Comparison of ENCODE assay signal across 20 cellular contexts in genomic region chr3:142910280-142910679, GRCh38. TPM values are rescaled to one million over a fixed set of nuclear protein-coding genes. Genes with fewer than 3 reads are reported as not detected.
DNase-seq lines count a peak whose midpoint lies in the region; ATAC-seq and TF ChIP-seq lines count a peak whose summit lies in the region.
"Had no signal": no experiment of that assay in that cellular context is flagged by ENCODE, and none has a peak within 500 bp of the region (broad histone marks: within the 10 kb centered on the region; RNA-seq: fewer than 3 reads in every experiment).

No MANE protein-coding gene starts in this region.

- no peaks in the 10 kb centered on the region for H3K27me3 ChIP-seq in ascending aorta
- H3K27me3 ChIP-seq in right cardiac atrium (ENCODE audit: control insufficient read depth, insufficient read depth), result no peaks in the 10 kb centered on the region
- no peaks in the 10 kb centered on the region for H3K27me3 ChIP-seq in osteoblast (ENCODE audit: insufficient read depth, low read length)

- POLR2A ChIA-PET in activated CD8-positive, alpha-beta T cell treated with anti-CD3 and anti-CD28 coated beads for 36 hours (lab: Charles Lee), result interaction anchor here (0.9 kb wide), 1 partner anchor 23 kb away, joined by 3 read pairs; no protein-coding TSS in a partner anchor

- 45% methylated on average over 2 of the region's 2 CpGs for WGBS in right cardiac atrium

- TF ChIP-seq CTCF in ascending aorta (IDR thresholded peaks at IDR 0.05), result no peak
- no peak for TF ChIP-seq CTCF in osteoblast (IDR thresholded peaks at IDR 0.05; ENCODE audit: extremely low read depth, low read depth, low read length)
- TF ChIP-seq CTCF in activated CD8-positive, alpha-beta T cell treated with anti-CD3 and anti-CD28 coated beads for 36 hours (IDR thresholded peaks at IDR 0.05), result no peak

- no peak overlapping the region for H3K4me3 Mint-ChIP-seq in activated CD8-positive, alpha-beta T cell treated with anti-CD3 and anti-CD28 coated beads for 36 hours
- H3K4me3 Mint-ChIP-seq: CD14-positive monocyte had no signal

- H3K36me3 Mint-ChIP-seq in activated CD8-positive, alpha-beta T cell treated with anti-CD3 and anti-CD28 coated beads for 36 hours (ENCODE audit: low read depth), result no peaks in the 10 kb centered on the region
- H3K36me3 Mint-ChIP-seq: CD14-positive monocyte had no signal

- peak overlapping the region; percentile 25 for H2AFZ ChIP-seq in osteoblast (ENCODE audit: low read length)

- intact Hi-C loops in Right ventricle myocardium inferior (cut with DNase I) (loop anchor here (5.0 kb wide), 2 partner anchors 47 to 83 kb away; no protein-coding TSS in a partner anchor), cardiac septum (cut with DNase I) (no loop called here), ascending aorta (cut with DNase I) (loop anchor here (2.0 kb wide), 2 partner anchors 13 to 21 kb away; partner anchors contain the start of gene PCOLCE2), right cardiac atrium (cut with DNase I) (no loop called here)
- intact Hi-C loops in activated CD8-positive, alpha-beta T cell treated with anti-CD3 and anti-CD28 coated beads for 36 hours (cut with micrococcal nuclease), result no loop called here

- CTCF ChIA-PET in activated CD8-positive, alpha-beta T cell treated with anti-CD3 and anti-CD28 coated beads for 36 hours (lab: Charles Lee), result no interaction called here

- peak; percentile 11 for ATAC-seq in Right ventricle myocardium inferior
- peak; percentile 14 to 26 for ATAC-seq in right cardiac atrium
- ATAC-seq in activated CD8-positive, alpha-beta T cell treated with anti-CD3 and anti-CD28 coated beads for 36 hours, result no peak
- no peak for ATAC-seq in HG03439 (IDR thresholded peaks at IDR 0.05; ENCODE audit: unreplicated experiment)
- no peak for ATAC-seq in GM21576 (IDR thresholded peaks at IDR 0.05; ENCODE audit: unreplicated experiment)

- H3K36me3 ChIP-seq in ascending aorta, result no peaks in the 10 kb centered on the region
- no peaks in the 10 kb centered on the region for H3K36me3 ChIP-seq in osteoblast (ENCODE audit: insufficient read depth, low read length)

- H3K9me3 ChIP-seq in ascending aorta (no peaks in the 10 kb centered on the region), right cardiac atrium (ENCODE audit: control insufficient read depth, low read length) (no peaks in the 10 kb centered on the region), osteoblast (ENCODE audit: low read depth, low read length) (no peaks in the 10 kb centered on the region)

- H3K4me3 ChIP-seq in ascending aorta, result no peak overlapping the region
- H3K4me3 ChIP-seq in right cardiac atrium (ENCODE audit: low read length), result no peak overlapping the region
- no peak overlapping the region for H3K4me3 ChIP-seq in osteoblast (ENCODE audit: insufficient read depth, low read length)

- H3K27me3 Mint-ChIP-seq in activated CD8-positive, alpha-beta T cell treated with anti-CD3 and anti-CD28 coated beads for 36 hours, result peaks cover 23% of the 10 kb centered on the region

- H3K4me1 ChIP-seq in ascending aorta (peaks cover 0 to 14% of the 10 kb centered on the region in 2 donors), right cardiac atrium (ENCODE audit: control insufficient read depth, insufficient read depth, low read length) (peaks cover 9% of the 10 kb centered on the region), osteoblast (ENCODE audit: insufficient read depth, low read length) (no peaks in the 10 kb centered on the region)

- H3K27ac Mint-ChIP-seq in activated CD8-positive, alpha-beta T cell treated with anti-CD3 and anti-CD28 coated beads for 36 hours, result no peak overlapping the region
- H3K27ac Mint-ChIP-seq: CD14-positive monocyte had no signal

- DNase-seq in Right ventricle myocardium inferior (ENCODE audit: missing footprints), result no peak
- DNase-seq in cardiac septum (ENCODE audit: low spot score), result no peak
- DNase-seq in ascending aorta (ENCODE audit: low spot score in 2 of 2), result no peak
- no peak for DNase-seq in right cardiac atrium
- peak; percentile 56 for DNase-seq in osteoblast (ENCODE audit: insufficient read length, low spot score, missing footprints)
- DNase-seq in activated CD8-positive, alpha-beta T cell treated with anti-CD3 and anti-CD28 coated beads for 36 hours, result no peak
- DNase-seq: DND-41, GF-D8, KG1, MV-4-11, NCI-H1694 treated with DMSO at 0.1 percent for 48 hours, NCI-H226, NCI-H524, NCI-H82, OCI-M1 had no signal

- H4K20me1 ChIP-seq in osteoblast (ENCODE audit: insufficient read depth, low read length), result no peaks in the 10 kb centered on the region

- no peaks in the 10 kb centered on the region for H3K9me3 Mint-ChIP-seq in activated CD8-positive, alpha-beta T cell treated with anti-CD3 and anti-CD28 coated beads for 36 hours

- no peaks in the 10 kb centered on the region for H3K4me1 Mint-ChIP-seq in activated CD8-positive, alpha-beta T cell treated with anti-CD3 and anti-CD28 coated beads for 36 hours (ENCODE audit: low read depth)

- peak overlapping the region; percentile 64 to 66 for H3K27ac ChIP-seq in ascending aorta
- peak overlapping the region; percentile 28 for H3K27ac ChIP-seq in right cardiac atrium (ENCODE audit: low read length)
- H3K27ac ChIP-seq in osteoblast (ENCODE audit: low read depth, low read length), result no peak overlapping the region
- H3K27ac ChIP-seq: 22Rv1 had no signal

- H3K79me2 ChIP-seq in osteoblast (ENCODE audit: insufficient read depth, low read length), result no peaks in the 10 kb centered on the region

- no peak overlapping the region for H3K4me2 ChIP-seq in osteoblast (ENCODE audit: insufficient read depth, low read length)

RNA-seq across cellular contexts. Expression of gene PCOLCE2, which starts 21.4 kb away (rescaled TPM):
- total RNA-seq in Right ventricle myocardium inferior, result 64.1 TPM
- total RNA-seq in cardiac septum, result 42.2 TPM
- total RNA-seq in ascending aorta, result 58.1 TPM
- total RNA-seq in right cardiac atrium, result 100 to 1,000 TPM; 110 to 136 (median 124) TPM
- polyA plus RNA-seq in right cardiac atrium, result 172 TPM
- total RNA-seq in osteoblast, result 19.7 and 21.4 TPM in 2 replicates
- total RNA-seq in activated CD8-positive, alpha-beta T cell treated with anti-CD3 and anti-CD28 coated beads for 36 hours, result 1 to 10 TPM; 1.1 TPM
- polyA plus RNA-seq: CD14-positive monocyte had no signal

RNA-seq across cellular contexts. Expression of gene PAQR9, which starts 53.2 kb away (rescaled TPM):
- total RNA-seq in Right ventricle myocardium inferior (13.7 TPM), cardiac septum (10.7 TPM), ascending aorta (not detected), right cardiac atrium (10 to 100 TPM in 2 of 4 donors, 1 to 10 TPM in 2; 8.2 to 12.5 (median 10.0) TPM), osteoblast (not detected in 2 replicates)
- polyA plus RNA-seq in right cardiac atrium, result 4.7 TPM
- not detected for total RNA-seq in activated CD8-positive, alpha-beta T cell treated with anti-CD3 and anti-CD28 coated beads for 36 hours
- total RNA-seq: RPMI7951 had no signal
- polyA plus RNA-seq: CD14-positive monocyte had no signal

Comparison
In these comparisons a context has a peak if more than half of its experiments do, and no peak if none do; other contexts are left out.
1. intact Hi-C loops: an anchor here in Right ventricle myocardium inferior (5.0 kb wide) and ascending aorta (2.0 kb wide); none called in cardiac septum, right cardiac atrium and activated CD8-positive, alpha-beta T cell treated with anti-CD3 and anti-CD28 coated beads for 36 hours.
2. ATAC-seq: peak in Right ventricle myocardium inferior (single experiment) and right cardiac atrium (2 of 2); none in activated CD8-positive, alpha-beta T cell treated with anti-CD3 and anti-CD28 coated beads for 36 hours (single experiment), HG03439 (single experiment) and GM21576 (single experiment).